14 cellular contexts compared by ENCODE assay signal in the genomic region with DNA sequence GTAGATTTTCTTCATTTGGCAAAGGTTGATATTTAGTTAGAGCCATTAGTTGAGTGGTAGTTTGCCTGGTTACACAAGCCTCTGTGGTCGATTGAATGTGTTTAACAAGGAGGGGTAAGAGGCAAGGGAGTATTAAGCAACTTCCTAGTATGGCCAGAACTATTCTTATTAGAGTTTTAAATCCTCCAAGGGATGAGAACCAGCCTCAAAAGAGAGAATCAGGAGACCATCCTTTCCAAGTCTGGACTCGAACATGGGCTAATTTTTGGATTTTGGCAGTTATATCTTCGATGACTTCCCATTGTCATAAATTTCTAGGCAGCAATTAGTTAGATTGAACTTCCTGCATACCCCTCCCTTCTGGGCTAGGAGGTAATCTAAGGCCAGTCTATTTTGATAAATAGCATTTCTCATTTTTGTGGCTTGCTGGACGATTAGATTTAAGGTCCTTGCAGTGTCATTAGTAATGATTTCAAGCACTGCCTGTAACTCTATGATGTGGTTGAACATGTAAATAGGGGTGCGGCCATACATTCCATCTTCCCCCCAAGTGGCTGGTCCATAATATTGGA.
DNase-seq lines count a peak whose midpoint lies in the region; ATAC-seq and TF ChIP-seq lines count a peak whose summit lies in the region.
"Had no signal": no experiment of that assay in that cellular context is flagged by ENCODE, and none has a peak within 500 bp of the region (broad histone marks: within the 10 kb centered on the region; RNA-seq: fewer than 3 reads in every experiment).

No MANE protein-coding gene starts in this region.

- no peak overlapping the region for H3K9ac ChIP-seq in endodermal cell (ENCODE audit: extremely low read depth, low read length, poor library complexity, severe bottlenecking)
- H3K9ac ChIP-seq: KMS-11 had no signal

- H3K36me3 Mint-ChIP-seq in chondrocyte (ENCODE audit: low read depth) = no peaks in the 10 kb centered on the region
- H3K36me3 Mint-ChIP-seq in endodermal cell (ENCODE audit: low read depth) = no peaks in the 10 kb centered on the region
- H3K36me3 Mint-ChIP-seq: stimulated activated memory B cell treated with anti-CD40 and anti-IgM and Interleukin-4, amounts not matched to agents 10 μg/mL and 1 μg/mL and 100 μg/mL, for 72 hours had no signal

- H3K27me3 Mint-ChIP-seq in chondrocyte (ENCODE audit: low read depth) (no peaks in the 10 kb centered on the region), endodermal cell (ENCODE audit: insufficient read depth) (no peaks in the 10 kb centered on the region)
- H3K27me3 Mint-ChIP-seq: stimulated activated memory B cell treated with anti-CD40 and anti-IgM and Interleukin-4, amounts not matched to agents 10 μg/mL and 1 μg/mL and 100 μg/mL, for 72 hours had no signal

- TF ChIP-seq EP300 in upper lobe of left lung (IDR thresholded peaks at IDR 0.05) = no peak

- peak overlapping the region; percentile 43 to 47 for H3K27ac ChIP-seq in left lung
- H3K27ac ChIP-seq in upper lobe of left lung = peak overlapping the region in 3 of 4 donors; percentile 31 to 64 (median 32)
- H3K27ac ChIP-seq in endodermal cell (ENCODE audit: low read depth, low read length) = no peak overlapping the region
- H3K27ac ChIP-seq: 22Rv1, KMS-11 had no signal

- no peak for TF ChIP-seq CTCF in chondrocyte (IDR thresholded peaks at IDR 0.05)
- TF ChIP-seq CTCF in left lung (IDR thresholded peaks at IDR 0.05) = no peak
- no peak for TF ChIP-seq CTCF in upper lobe of left lung (IDR thresholded peaks at IDR 0.05)
- TF ChIP-seq CTCF in endodermal cell (conservative IDR thresholded peaks at IDR 0.05) = no peak

- H3K4me3 ChIP-seq in left lung (no peak overlapping the region), upper lobe of left lung (no peak overlapping the region), endodermal cell (ENCODE audit: low read length) (no peak overlapping the region)
- H3K4me3 ChIP-seq: mucosa of descending colon had no signal

- H3K27ac Mint-ChIP-seq in chondrocyte (ENCODE audit: unreplicated experiment) = peak overlapping the region; percentile 45
- H3K27ac Mint-ChIP-seq in endodermal cell = no peak overlapping the region
- H3K27ac Mint-ChIP-seq: stimulated activated memory B cell treated with anti-CD40 and anti-IgM and Interleukin-4, amounts not matched to agents 10 μg/mL and 1 μg/mL and 100 μg/mL, for 72 hours had no signal

- H3K4me3 Mint-ChIP-seq in chondrocyte (ENCODE audit: unreplicated experiment) (no peak overlapping the region), endodermal cell (no peak overlapping the region)
- H3K4me3 Mint-ChIP-seq: stimulated activated memory B cell treated with anti-CD40 and anti-IgM and Interleukin-4, amounts not matched to agents 10 μg/mL and 1 μg/mL and 100 μg/mL, for 72 hours had no signal

- ATAC-seq in left lung = peak; percentile 75
- ATAC-seq in upper lobe of left lung (ENCODE audit: low FRiP score in 2 of 2) = peak in 1 of 2 donors; percentile 88
- no peak for ATAC-seq in HG03442 (IDR thresholded peaks at IDR 0.05; ENCODE audit: unreplicated experiment)
- ATAC-seq: mucosa of descending colon; stimulated activated memory B cell treated with anti-CD40 and anti-IgM and Interleukin-4, amounts not matched to agents 10 μg/mL and 1 μg/mL and 100 μg/mL, for 72 hours had no signal

- H3K9me3 ChIP-seq in left lung = peaks cover 0 to 4% of the 10 kb centered on the region in 2 donors
- no peaks in the 10 kb centered on the region for H3K9me3 ChIP-seq in upper lobe of left lung
- no peaks in the 10 kb centered on the region for H3K9me3 ChIP-seq in endodermal cell (ENCODE audit: control insufficient read depth, low read length)
- H3K9me3 ChIP-seq: mucosa of descending colon had no signal

- intact Hi-C loops in left lung (cut with DNase I) = no loop called here

- H3K27me3 ChIP-seq in left lung (no peaks in the 10 kb centered on the region), upper lobe of left lung (no peaks in the 10 kb centered on the region), endodermal cell (ENCODE audit: control insufficient read depth, insufficient read depth, low read length, poor library complexity, severe bottlenecking) (no peaks in the 10 kb centered on the region)

- TF ChIP-seq POLR2A in upper lobe of left lung (IDR thresholded peaks at IDR 0.05) = no peak

- H3K36me3 ChIP-seq in left lung (no peaks in the 10 kb centered on the region), upper lobe of left lung (no peaks in the 10 kb centered on the region), endodermal cell (ENCODE audit: control insufficient read depth, insufficient read depth, low read length) (no peaks in the 10 kb centered on the region)

- H3K9me3 Mint-ChIP-seq in chondrocyte (ENCODE audit: low read depth) = no peaks in the 10 kb centered on the region
- no peaks in the 10 kb centered on the region for H3K9me3 Mint-ChIP-seq in endodermal cell

- H3K4me1 Mint-ChIP-seq in chondrocyte (ENCODE audit: low read depth) (peaks cover 38% of the 10 kb centered on the region), endodermal cell (no peaks in the 10 kb centered on the region)
- H3K4me1 Mint-ChIP-seq: stimulated activated memory B cell treated with anti-CD40 and anti-IgM and Interleukin-4, amounts not matched to agents 10 μg/mL and 1 μg/mL and 100 μg/mL, for 72 hours had no signal

- WGBS in upper lobe of left lung, 2 donors = 37 to 47% methylated on average over 5 of the region's 5 CpGs
- WGBS in endodermal cell (ENCODE audit: insufficient coverage in 1 of 2, insufficient read length in 1 of 2), 2 experiments = 78 to 89% methylated on average over 4 to 5 of the region's 5 CpGs

- H3K4me1 ChIP-seq in left lung (no peaks in the 10 kb centered on the region), upper lobe of left lung (peaks cover 0 to 7% (median 2%) of the 10 kb centered on the region in 4 donors), endodermal cell (ENCODE audit: control insufficient read depth, insufficient read depth, low read length) (no peaks in the 10 kb centered on the region)

- peak; percentile 54 for DNase-seq in SIG-M5 treated with dmso at 0.1 percent for 504 hours (lab: John Stamatoyannopoulos, UW; ENCODE audit: unreplicated experiment)
- no peak for DNase-seq in SIG-M5 (lab: John Stamatoyannopoulos, UW)
- DNase-seq in chondrocyte (ENCODE audit: low spot score) = no peak
- DNase-seq in left lung = no peak
- no peak for DNase-seq in upper lobe of left lung
- DNase-seq in endodermal cell = no peak
- DNase-seq in HuH-7.5 (ENCODE audit: low spot score) = no peak
- DNase-seq: mucosa of descending colon; NCI-H446 treated with DMSO at 0.1 percent for 48 hours; stimulated activated CD4-positive, alpha-beta T cell treated with anti-CD3 and anti-CD28 coated beads, Interleukin-15, amount 100 ng/mL, for 24 hours had no signal
